ENCODE assay signal across 8 cellular contexts in genomic region chr2:168961450-168962229, GRCh38.
A peak's percentile ranks its signal among the peaks of the same experiment; 100 is the strongest.
DNase-seq lines count a peak whose midpoint lies in the region; ATAC-seq, FAIRE-seq and TF ChIP-seq lines count a peak whose summit lies in the region.

No MANE protein-coding gene starts in this region.

- peak; percentile 80 for ATAC-seq in central memory CD8-positive, alpha-beta T cell (replicated peaks; ENCODE audit: extremely low read depth, poor library complexity, severe bottlenecking)

- H4K20me1 ChIP-seq in Loucy (ENCODE audit: insufficient read depth, low read length, poor library complexity, severe bottlenecking) = no peaks in the 10 kb centered on the region

- peak overlapping the region; percentile 44 for H3K27ac Mint-ChIP-seq in central memory CD8-positive, alpha-beta T cell (ENCODE audit: low read depth)

- no peaks in the 10 kb centered on the region for H3K79me2 ChIP-seq in Loucy (ENCODE audit: insufficient read depth, low read length)

- H3K27ac ChIP-seq in A673 (ENCODE audit: low read depth, low read length, poor library complexity, severe bottlenecking) (no peak overlapping the region), tibial artery (no peak overlapping the region)

- H3K36me3 ChIP-seq in A673 (ENCODE audit: insufficient read depth, low read length, poor library complexity, severe bottlenecking) (no peaks in the 10 kb centered on the region), H7 (replicated peaks; ENCODE audit: control insufficient read depth, insufficient read depth, low read length) (no peaks in the 10 kb centered on the region), Loucy (ENCODE audit: insufficient read depth, low read length) (no peaks in the 10 kb centered on the region), tibial artery (no peaks in the 10 kb centered on the region)

- no peaks in the 10 kb centered on the region for H3K36me3 Mint-ChIP-seq in central memory CD8-positive, alpha-beta T cell (ENCODE audit: insufficient read depth)

- H3K4me1 ChIP-seq in A673 (ENCODE audit: insufficient read depth, low read length, poor library complexity, severe bottlenecking) (no peaks in the 10 kb centered on the region), Loucy (ENCODE audit: insufficient read depth, low read length, poor library complexity, severe bottlenecking) (peaks cover 50% of the 10 kb centered on the region), tibial artery (no peaks in the 10 kb centered on the region)

- peak; percentile 85 for TF ChIP-seq CTCF in A673 (conservative IDR thresholded peaks at IDR 0.05; ENCODE audit: low read depth, low read length)
- peak; percentile 92 for TF ChIP-seq CTCF in Loucy (conservative IDR thresholded peaks at IDR 0.05; ENCODE audit: low read length)
- peak; percentile 56 to 67 for TF ChIP-seq CTCF in tibial artery (IDR thresholded peaks at IDR 0.05)

- POLR2A ChIA-PET in A673 (lab: Charles Lee; ENCODE audit: low non-redundant PET) = no interaction called here

- no peaks in the 10 kb centered on the region for H3K9me3 Mint-ChIP-seq in central memory CD8-positive, alpha-beta T cell

- H3K4me3 Mint-ChIP-seq in central memory CD8-positive, alpha-beta T cell = no peak overlapping the region

- H3K4me3 ChIP-seq in A673 (ENCODE audit: low read depth, low read length, poor library complexity, severe bottlenecking) = no peak overlapping the region
- H3K4me3 ChIP-seq in H7 (ENCODE audit: insufficient read depth, low read depth, low read length) = no peak overlapping the region
- no peak overlapping the region for H3K4me3 ChIP-seq in Loucy (ENCODE audit: low read length, poor library complexity, severe bottlenecking)
- no peak overlapping the region for H3K4me3 ChIP-seq in tibial artery

- intact Hi-C loops in A673 (cut with micrococcal nuclease; ENCODE audit: unreplicated experiment) = loop anchor here (2.0 to 5.0 kb wide), 3 partner anchors 171 to 261 kb away; no protein-coding TSS in a partner anchor
- intact Hi-C loops in tibial artery (cut with DNase I; ENCODE audit: low total_unique reads) = no loop called here

- H3K9me3 ChIP-seq in A673 (ENCODE audit: low read depth, low read length, poor library complexity, severe bottlenecking) = no peaks in the 10 kb centered on the region
- H3K9me3 ChIP-seq in Loucy (ENCODE audit: insufficient read depth, low read depth, low read length) = no peaks in the 10 kb centered on the region
- no peaks in the 10 kb centered on the region for H3K9me3 ChIP-seq in tibial artery

- CTCF ChIA-PET in A673 (lab: Charles Lee) = no interaction called here

- peak overlapping the region; percentile 67; the same call in 1 of the 2 replicates for H2AFZ ChIP-seq in Loucy (ENCODE audit: low read length)

- no peak overlapping the region for H3K4me2 ChIP-seq in Loucy (ENCODE audit: low read depth, low read length, poor library complexity, severe bottlenecking)

- FAIRE-seq in G401.6 (lab: Jason Lieb, UNC) = peak; percentile 93

- H3K9me2 ChIP-seq in Loucy (replicated peaks; ENCODE audit: low read depth, low read length) = no peaks in the 10 kb centered on the region

- peaks cover 3% of the 10 kb centered on the region; the same call in 1 of the 2 replicates for H3F3A ChIP-seq in Loucy (ENCODE audit: low read depth)

- H3K27me3 ChIP-seq in A673 (replicated peaks; ENCODE audit: insufficient read depth, low read depth, low read length, poor library complexity) = no peaks in the 10 kb centered on the region
- H3K27me3 ChIP-seq in H7 (ENCODE audit: control insufficient read depth, insufficient read depth, low read length) = no peaks in the 10 kb centered on the region
- no peaks in the 10 kb centered on the region for H3K27me3 ChIP-seq in Loucy (ENCODE audit: insufficient read depth, low read length, poor library complexity, severe bottlenecking)
- no peaks in the 10 kb centered on the region for H3K27me3 ChIP-seq in tibial artery

- H3K9ac ChIP-seq in Loucy (ENCODE audit: low read depth, low read length, poor library complexity, severe bottlenecking) = no peak overlapping the region

- peaks cover 12% of the 10 kb centered on the region for H3K27me3 Mint-ChIP-seq in central memory CD8-positive, alpha-beta T cell

- DNase-seq in A673 (ENCODE audit: low spot score) (peak; percentile 79), H7 (peak; percentile 7), SHP77 treated with DMSO at 0.1 percent for 48 hours (lab: John Stamatoyannopoulos, UW) (peak; percentile 9), left kidney (ENCODE audit: low read depth, low spot score) (peak; percentile 84), tibial artery (no peak)
- peak in 1 of 2 donors; percentile 42 for DNase-seq in central memory CD8-positive, alpha-beta T cell (ENCODE audit: low spot score in 2 of 2)

- H3K4me1 Mint-ChIP-seq in central memory CD8-positive, alpha-beta T cell = peaks cover 25% of the 10 kb centered on the region

- no TSS peak for BruUV-seq in A673 (replicated peaks; lab: Mats Ljungman, UMichigan)

Comparison
In these comparisons a context has a peak if more than half of its experiments do, and no peak if none do; other contexts are left out.
1. DNase-seq: peak in A673 (single experiment), H7 (single experiment), SHP77 treated with DMSO at 0.1 percent for 48 hours (single experiment) and left kidney (single experiment); none in tibial artery (0 of 2).
2. Peak in every context shown above with its lines, with median percentiles within 50 percentile points of each other: CTCF ChIP-seq.